17 cellular contexts compared by ENCODE assay signal in genomic region chr7:80139179-80139578, GRCh38. TPM values are rescaled to one million over a fixed set of nuclear protein-coding genes. Genes with fewer than 3 reads are reported as not detected.
DNase-seq lines count a peak whose midpoint lies in the region; FAIRE-seq and TF ChIP-seq lines count a peak whose summit lies in the region.
"Had no signal": no experiment of that assay in that cellular context is flagged by ENCODE, and none has a peak within 500 bp of the region (broad histone marks: within the 10 kb centered on the region; RNA-seq: fewer than 3 reads in every experiment).

No MANE protein-coding gene starts in this region.

- H3K4me2 ChIP-seq in neural progenitor cell, result no peak overlapping the region

- H3K4me1 ChIP-seq in subcutaneous abdominal adipose tissue (ENCODE audit: control insufficient read depth in 5 of 5, insufficient read depth in 5 of 5, low read length in 5 of 5) (peaks cover 4 to 57% (median 51%) of the 10 kb centered on the region in 5 donors), neural progenitor cell (peaks cover 20% of the 10 kb centered on the region)

- H3K79me2 ChIP-seq in neural progenitor cell (ENCODE audit: low read depth), result peaks cover 95% of the 10 kb centered on the region

- H3K9ac ChIP-seq in subcutaneous abdominal adipose tissue (ENCODE audit: low read length in 5 of 5) (peak overlapping the region; percentile 2 to 89 (median 49)), neural progenitor cell (no peak overlapping the region)

- H3K36me3 ChIP-seq in bronchial epithelial cell (ENCODE audit: control insufficient read depth, insufficient read depth, low read length) (no peaks in the 10 kb centered on the region), subcutaneous abdominal adipose tissue (ENCODE audit: control insufficient read depth in 5 of 5, insufficient read depth in 5 of 5, low read length in 5 of 5) (no peaks in the 10 kb centered on the region), neural progenitor cell (no peaks in the 10 kb centered on the region)
- H3K36me3 ChIP-seq: prostate gland had no signal

- no peaks in the 10 kb centered on the region for H3K9me3 ChIP-seq in subcutaneous abdominal adipose tissue (ENCODE audit: control insufficient read depth in 5 of 5, low read length in 5 of 5)
- no peaks in the 10 kb centered on the region for H3K9me3 ChIP-seq in neural progenitor cell (ENCODE audit: low read depth)
- H3K9me3 ChIP-seq: prostate gland had no signal

- H3K9me3 Mint-ChIP-seq in glutamatergic neuron (ENCODE audit: unreplicated experiment), result peaks cover 6% of the 10 kb centered on the region
- peaks cover 13% of the 10 kb centered on the region for H3K9me3 Mint-ChIP-seq in neural progenitor cell

- TF ChIP-seq CTCF in bronchial epithelial cell (IDR thresholded peaks at IDR 0.05; ENCODE audit: insufficient read depth, low read length, severe bottlenecking) (no peak), glutamatergic neuron (IDR thresholded peaks at IDR 0.05; ENCODE audit: partially characterized antibody, unreplicated experiment) (no peak), neural progenitor cell (IDR thresholded peaks at IDR 0.05) (no peak)

- H3K36me3 Mint-ChIP-seq in glutamatergic neuron (ENCODE audit: unreplicated experiment) (no peaks in the 10 kb centered on the region), neural progenitor cell (peaks cover 12% of the 10 kb centered on the region)
- H3K36me3 Mint-ChIP-seq: CD8-positive, alpha-beta memory T cell had no signal

- H3K4me3 Mint-ChIP-seq in glutamatergic neuron (ENCODE audit: unreplicated experiment), result peak overlapping the region; percentile 78
- H3K4me3 Mint-ChIP-seq in neural progenitor cell, result no peak overlapping the region
- H3K4me3 Mint-ChIP-seq: CD8-positive, alpha-beta memory T cell; effector memory CD8-positive, alpha-beta T cell had no signal

- H3K27ac Mint-ChIP-seq in glutamatergic neuron (ENCODE audit: unreplicated experiment) (no peak overlapping the region), neural progenitor cell (no peak overlapping the region)
- H3K27ac Mint-ChIP-seq: CD8-positive, alpha-beta memory T cell; effector memory CD8-positive, alpha-beta T cell had no signal

- H3K27me3 ChIP-seq in bronchial epithelial cell (ENCODE audit: control insufficient read depth, insufficient read depth, low read length) (no peaks in the 10 kb centered on the region), subcutaneous abdominal adipose tissue (ENCODE audit: control insufficient read depth in 5 of 5, insufficient read depth in 4 of 5, low read length in 5 of 5) (no peaks in the 10 kb centered on the region), neural progenitor cell (no peaks in the 10 kb centered on the region)

- DNase-seq in NCI-H2171 treated with DMSO at 0.1 percent for 48 hours (lab: John Stamatoyannopoulos, UW) (peak; percentile 6), NCI-H2171 (lab: John Stamatoyannopoulos, UW) (no peak), bronchial epithelial cell (ENCODE audit: low read depth) (peak; percentile 49), glutamatergic neuron (no peak), neural progenitor cell (ENCODE audit: low spot score) (no peak), D341Med (ENCODE audit: low spot score) (no peak), HTR-8/SVneo (ENCODE audit: insufficient read length, low spot score) (no peak)
- DNase-seq: activated gamma-delta T cell treated with Interleukin-2 at 50 U/mL for 16 hours; CD8-positive, alpha-beta memory T cell; effector memory CD8-positive, alpha-beta T cell; kidney; NCI-H1930; NCI-H510A treated with DMSO at 0.1 percent for 48 hours; stimulated activated CD4-positive, alpha-beta T cell treated with anti-CD3 and anti-CD28 coated beads, Interleukin-15, amount 100 ng/mL, for 24 hours; substantia nigra had no signal

- H3K4me3 ChIP-seq in bronchial epithelial cell (ENCODE audit: low read depth, low read length) (no peak overlapping the region), subcutaneous abdominal adipose tissue (ENCODE audit: low read depth in 1 of 5, low read length in 5 of 5) (peak overlapping the region; percentile 11 to 98 (median 43)), neural progenitor cell (no peak overlapping the region)
- H3K4me3 ChIP-seq: prostate gland had no signal

- H3K27me3 Mint-ChIP-seq in glutamatergic neuron (ENCODE audit: unreplicated experiment) (peaks cover 1% of the 10 kb centered on the region), neural progenitor cell (ENCODE audit: insufficient read depth, low read depth) (peaks cover 4% of the 10 kb centered on the region)

- peaks cover 2% of the 10 kb centered on the region for H3F3A ChIP-seq in neural progenitor cell (ENCODE audit: low read depth)

- H4K20me1 ChIP-seq in neural progenitor cell (ENCODE audit: low read depth), result peaks cover 58% of the 10 kb centered on the region

- H2AFZ ChIP-seq in neural progenitor cell (replicated peaks), result no peak overlapping the region

- H3K27ac ChIP-seq in subcutaneous abdominal adipose tissue (ENCODE audit: low read depth, low read length) (peak overlapping the region; percentile 98), neural progenitor cell (no peak overlapping the region)
- H3K27ac ChIP-seq: prostate gland had no signal

- H3K4me1 Mint-ChIP-seq in glutamatergic neuron (ENCODE audit: low read depth, unreplicated experiment) (peaks cover 25% of the 10 kb centered on the region), neural progenitor cell (peaks cover 21% of the 10 kb centered on the region)

- FAIRE-seq in bronchial epithelial cell (lab: Jason Lieb, UNC), result no peak
- no peak for FAIRE-seq in HTR-8/SVneo (lab: Jason Lieb, UNC)
- FAIRE-seq: kidney had no signal

RNA-seq across cellular contexts. Expression of gene GNAI1, which starts 4.5 kb away (rescaled TPM):
- 56.1 and 89.5 TPM in 2 replicates for total RNA-seq in bronchial epithelial cell
- total RNA-seq in glutamatergic neuron (ENCODE audit: unreplicated experiment), result 61.9 TPM
- 56.9 and 91.3 TPM in 2 replicates for total RNA-seq in neural progenitor cell (ENCODE audit: low replicate concordance)

Comparison
In these comparisons a context has a peak if more than half of its experiments do, and no peak if none do; other contexts are left out.
1. DNase-seq: peak in NCI-H2171 treated with DMSO at 0.1 percent for 48 hours (single experiment) and bronchial epithelial cell (single experiment); none in NCI-H2171 (single experiment), glutamatergic neuron (single experiment), neural progenitor cell (single experiment), D341Med (single experiment) and HTR-8/SVneo (single experiment).
2. H3K4me3 ChIP-seq: peak in subcutaneous abdominal adipose tissue (5 of 5); none in bronchial epithelial cell (single experiment) and neural progenitor cell (single experiment).